In genomic region chr22:46682011-46682731, GRCh38 we compare ENCODE assay signal across 28 cellular contexts. TPM values are rescaled to one million over a fixed set of nuclear protein-coding genes. Genes with fewer than 3 reads are reported as not detected.
A peak's percentile ranks its signal among the peaks of the same experiment; 100 is the strongest.
DNase-seq lines count a peak whose midpoint lies in the region; ATAC-seq and TF ChIP-seq lines count a peak whose summit lies in the region.
"Had no signal": no experiment of that assay in that cellular context is flagged by ENCODE, and none has a peak within 500 bp of the region (broad histone marks: within the 10 kb centered on the region; RNA-seq: fewer than 3 reads in every experiment).

No MANE protein-coding gene starts in this region.

- DNase-seq in activated naive CD4-positive, alpha-beta T cell treated with anti-CD3 and anti-CD28 coated beads for 36 hours = no peak
- no peak for DNase-seq in activated naive CD4-positive, alpha-beta T cell treated with anti-CD3 and anti-CD28 coated beads, Interleukin-2, amount 50 U/mL, for 72 hours (ENCODE audit: low spot score in 2 of 2)
- no peak for DNase-seq in effector memory CD8-positive, alpha-beta T cell
- no peak for DNase-seq in progenitor cell of endocrine pancreas (ENCODE audit: low spot score, unreplicated experiment)
- no peak for DNase-seq in stimulated activated CD4-positive, alpha-beta T cell treated with anti-CD3 and anti-CD28 coated beads, Interleukin-15, amount 100 ng/mL, for 24 hours
- no peak for DNase-seq in DMS153 treated with DMSO at 0.1 percent for 48 hours (lab: John Stamatoyannopoulos, UW; ENCODE audit: unreplicated experiment)
- DNase-seq in retina = no peak
- DNase-seq: activated CD4-positive, alpha-beta T cell treated with anti-CD3 and anti-CD28 coated beads, Interleukin-2, amount 10 ng/mL, durations not matched to agents 7 days and 5 days; activated CD8-positive, alpha-beta memory T cell treated with anti-CD3 and anti-CD28 coated beads, Interleukin-2, amount 10 ng/mL, durations not matched to agents 7 days and 5 days; activated naive CD8-positive, alpha-beta T cell treated with anti-CD3 and anti-CD28 coated beads for 36 hours; COR-L47; DMS79; esophagus squamous epithelium; foreskin melanocyte; HFFc6; NCI-H1105; NCI-H187 treated with DMSO at 0.1 percent for 48 hours; NCI-H2171 treated with DMSO at 0.1 percent for 48 hours; NCI-H510A treated with DMSO at 0.1 percent for 48 hours; occipital lobe; PC-3; Right ventricle myocardium superior; stimulated activated CD8-positive, alpha-beta memory T cell treated with anti-CD3 and anti-CD28 coated beads, Interleukin-4, amount 100 ng/mL, for 48 hours; transverse colon had no signal

- H3K4me3 Mint-ChIP-seq in activated naive CD4-positive, alpha-beta T cell treated with anti-CD3 and anti-CD28 coated beads for 36 hours = no peak overlapping the region
- H3K4me3 Mint-ChIP-seq in IgD-negative memory B cell (peak overlapping the region in 1 of 4 donors; percentile 41), progenitor cell of endocrine pancreas (ENCODE audit: low read depth) (no peak overlapping the region)
- no peak overlapping the region for H3K4me3 Mint-ChIP-seq in effector memory CD8-positive, alpha-beta T cell
- H3K4me3 Mint-ChIP-seq: activated CD4-positive, alpha-beta T cell treated with anti-CD3 and anti-CD28 coated beads, Interleukin-2, amount 10 ng/mL, durations not matched to agents 7 days and 5 days; activated CD8-positive, alpha-beta memory T cell treated with anti-CD3 and anti-CD28 coated beads, Interleukin-2, amount 10 ng/mL, durations not matched to agents 7 days and 5 days; activated naive CD8-positive, alpha-beta T cell treated with anti-CD3 and anti-CD28 coated beads for 36 hours; dendritic cell treated with granulocyte-macrophage colony-stimulating factor and Interleukin-4, amounts not matched to agents 40 ng/mL and 50 ng/mL, for 4 days; GM23338; HFFc6 had no signal

- peaks cover 38% of the 10 kb centered on the region for H3K4me1 Mint-ChIP-seq in activated naive CD4-positive, alpha-beta T cell treated with anti-CD3 and anti-CD28 coated beads for 36 hours (ENCODE audit: low read depth)
- H3K4me1 Mint-ChIP-seq in IgD-negative memory B cell = peaks cover 22 to 30% (median 28%) of the 10 kb centered on the region in 3 donors
- peaks cover 0 to 4% of the 10 kb centered on the region in 2 donors for H3K4me1 Mint-ChIP-seq in effector memory CD8-positive, alpha-beta T cell (ENCODE audit: low read depth in 2 of 2)
- H3K4me1 Mint-ChIP-seq in progenitor cell of endocrine pancreas (ENCODE audit: low read depth) = peaks cover 6% of the 10 kb centered on the region

- ATAC-seq in activated naive CD4-positive, alpha-beta T cell treated with anti-CD3 and anti-CD28 coated beads, Interleukin-2, amount 50 U/mL, for 72 hours = no peak
- no peak for ATAC-seq in effector memory CD8-positive, alpha-beta T cell (replicated peaks)
- ATAC-seq: activated CD8-positive, alpha-beta memory T cell treated with anti-CD3 and anti-CD28 coated beads, Interleukin-2, amount 10 ng/mL, durations not matched to agents 7 days and 5 days; GM23338; heart right ventricle; PC-3 had no signal

- intact Hi-C loops in activated naive CD4-positive, alpha-beta T cell treated with anti-CD3 and anti-CD28 coated beads for 36 hours (cut with micrococcal nuclease) = no loop called here

- peaks cover 5% of the 10 kb centered on the region for H3K36me3 Mint-ChIP-seq in activated naive CD4-positive, alpha-beta T cell treated with anti-CD3 and anti-CD28 coated beads for 36 hours (ENCODE audit: low read depth)
- H3K36me3 Mint-ChIP-seq in activated naive CD4-positive, alpha-beta T cell treated with anti-CD3 and anti-CD28 coated beads, Interleukin-2, amount 50 U/mL, for 72 hours = peaks cover 0 to 5% of the 10 kb centered on the region in 2 donors
- H3K36me3 Mint-ChIP-seq in IgD-negative memory B cell = peaks cover 5% of the 10 kb centered on the region
- H3K36me3 Mint-ChIP-seq in effector memory CD8-positive, alpha-beta T cell (ENCODE audit: insufficient read depth) = peaks cover 34% of the 10 kb centered on the region
- H3K36me3 Mint-ChIP-seq in progenitor cell of endocrine pancreas (ENCODE audit: insufficient read depth) = peaks cover 6% of the 10 kb centered on the region

- CTCF ChIA-PET in activated naive CD4-positive, alpha-beta T cell treated with anti-CD3 and anti-CD28 coated beads for 36 hours (lab: Charles Lee) = interaction anchor here (0.6 to 2.1 kb wide), 8 partner anchors 15 to 122 kb away, joined by 3 to 15 read pairs (median 4); no protein-coding TSS in a partner anchor

- H3K9me3 Mint-ChIP-seq in activated naive CD4-positive, alpha-beta T cell treated with anti-CD3 and anti-CD28 coated beads for 36 hours = no peaks in the 10 kb centered on the region
- H3K9me3 Mint-ChIP-seq in activated naive CD4-positive, alpha-beta T cell treated with anti-CD3 and anti-CD28 coated beads, Interleukin-2, amount 50 U/mL, for 72 hours = no peaks in the 10 kb centered on the region
- no peaks in the 10 kb centered on the region for H3K9me3 Mint-ChIP-seq in IgD-negative memory B cell
- no peaks in the 10 kb centered on the region for H3K9me3 Mint-ChIP-seq in effector memory CD8-positive, alpha-beta T cell
- no peaks in the 10 kb centered on the region for H3K9me3 Mint-ChIP-seq in progenitor cell of endocrine pancreas (ENCODE audit: low read depth)
- H3K9me3 Mint-ChIP-seq: activated CD4-positive, alpha-beta T cell treated with anti-CD3 and anti-CD28 coated beads, Interleukin-2, amount 10 ng/mL, durations not matched to agents 7 days and 5 days; activated naive CD8-positive, alpha-beta T cell treated with anti-CD3 and anti-CD28 coated beads for 36 hours; dendritic cell treated with granulocyte-macrophage colony-stimulating factor and Interleukin-4, amounts not matched to agents 40 ng/mL and 50 ng/mL, for 4 days; GM23338; HFFc6 had no signal

- H3K27ac Mint-ChIP-seq in activated naive CD4-positive, alpha-beta T cell treated with anti-CD3 and anti-CD28 coated beads for 36 hours = peak overlapping the region; percentile 50
- H3K27ac Mint-ChIP-seq in activated naive CD4-positive, alpha-beta T cell treated with anti-CD3 and anti-CD28 coated beads, Interleukin-2, amount 50 U/mL, for 72 hours = peak overlapping the region in 1 of 2 donors; percentile 59
- H3K27ac Mint-ChIP-seq in IgD-negative memory B cell (peak overlapping the region in 2 of 3 donors; percentile 3 to 22), progenitor cell of endocrine pancreas (peak overlapping the region; percentile 41)
- peak overlapping the region; percentile 44 to 77 for H3K27ac Mint-ChIP-seq in effector memory CD8-positive, alpha-beta T cell
- H3K27ac Mint-ChIP-seq: activated naive CD8-positive, alpha-beta T cell treated with anti-CD3 and anti-CD28 coated beads for 36 hours; dendritic cell treated with granulocyte-macrophage colony-stimulating factor and Interleukin-4, amounts not matched to agents 40 ng/mL and 50 ng/mL, for 4 days; GM23338; HFFc6 had no signal

- H3K27me3 Mint-ChIP-seq in activated naive CD4-positive, alpha-beta T cell treated with anti-CD3 and anti-CD28 coated beads for 36 hours (ENCODE audit: low read depth) = no peaks in the 10 kb centered on the region
- H3K27me3 Mint-ChIP-seq in IgD-negative memory B cell = peaks cover 18% of the 10 kb centered on the region
- no peaks in the 10 kb centered on the region for H3K27me3 Mint-ChIP-seq in effector memory CD8-positive, alpha-beta T cell
- no peaks in the 10 kb centered on the region for H3K27me3 Mint-ChIP-seq in progenitor cell of endocrine pancreas
- H3K27me3 Mint-ChIP-seq: activated CD4-positive, alpha-beta T cell treated with anti-CD3 and anti-CD28 coated beads, Interleukin-2, amount 10 ng/mL, durations not matched to agents 7 days and 5 days; activated CD8-positive, alpha-beta memory T cell treated with anti-CD3 and anti-CD28 coated beads, Interleukin-2, amount 10 ng/mL, durations not matched to agents 7 days and 5 days; activated naive CD8-positive, alpha-beta T cell treated with anti-CD3 and anti-CD28 coated beads for 36 hours; dendritic cell treated with granulocyte-macrophage colony-stimulating factor and Interleukin-4, amounts not matched to agents 40 ng/mL and 50 ng/mL, for 4 days had no signal

- no peak for TF ChIP-seq CTCF in progenitor cell of endocrine pancreas (IDR thresholded peaks at IDR 0.05; ENCODE audit: unreplicated experiment)

RNA-seq across cellular contexts. Expression of gene CERK, which starts 55.9 kb away (rescaled TPM):
- total RNA-seq in activated naive CD4-positive, alpha-beta T cell treated with anti-CD3 and anti-CD28 coated beads for 36 hours = 10 to 100 TPM; 32.6 to 34.9 TPM
- 10 to 100 TPM; 44.8 to 48.0 TPM for total RNA-seq in activated naive CD4-positive, alpha-beta T cell treated with anti-CD3 and anti-CD28 coated beads, Interleukin-2, amount 50 U/mL, for 72 hours
- 11.7 TPM for polyA plus RNA-seq in IgD-negative memory B cell
- total RNA-seq in progenitor cell of endocrine pancreas = 59.2 and 62.0 TPM in 2 replicates
